1 cellular context compared by ENCODE assay signal in the genomic region with DNA sequence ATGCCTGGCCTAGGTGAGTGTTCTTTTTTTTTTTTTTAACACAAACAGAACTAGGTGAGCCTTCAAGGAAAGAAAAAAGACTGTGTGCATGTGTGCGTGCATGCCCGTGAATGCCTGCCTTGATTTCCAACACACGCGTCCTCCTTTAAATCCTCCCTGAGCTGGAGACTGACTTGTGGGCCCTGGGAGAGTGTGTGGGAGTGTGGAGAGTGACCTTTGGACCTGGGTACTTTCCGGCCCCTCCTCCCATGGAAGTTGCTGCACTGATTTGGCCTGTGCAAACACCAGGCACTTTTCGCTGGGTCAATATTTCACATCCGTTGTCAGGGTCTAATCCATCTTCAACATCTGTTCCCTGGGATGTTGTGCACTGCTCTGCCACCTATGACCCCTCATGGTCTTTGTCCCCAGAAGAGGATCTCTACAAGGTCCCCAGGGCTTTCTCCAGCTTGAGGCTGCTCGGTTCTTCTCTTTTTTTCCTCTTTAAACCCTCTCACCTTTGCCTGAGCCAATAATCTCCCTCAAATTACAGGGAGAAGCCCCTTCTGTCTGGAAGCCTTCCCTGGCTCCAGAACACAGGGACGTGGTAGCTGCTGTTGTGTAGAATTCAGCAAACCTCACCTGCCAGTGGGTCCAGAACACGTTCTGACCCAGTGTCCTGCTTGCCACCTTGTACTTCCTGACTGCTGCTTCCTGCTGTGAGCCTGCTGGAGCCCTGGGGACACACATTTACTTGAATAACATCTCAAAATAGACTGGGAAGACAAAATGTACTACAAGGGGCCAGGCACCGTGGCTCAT.
TF ChIP-seq lines count a peak whose summit lies in the region.

No MANE protein-coding gene starts in this region.

TF ChIP-seq in HepG2, 621 proteins besides CTCF, POLR2A, EP300 and RAD21 (continued from another document and continues in another):
- TF ChIP-seq, protein P1, sequence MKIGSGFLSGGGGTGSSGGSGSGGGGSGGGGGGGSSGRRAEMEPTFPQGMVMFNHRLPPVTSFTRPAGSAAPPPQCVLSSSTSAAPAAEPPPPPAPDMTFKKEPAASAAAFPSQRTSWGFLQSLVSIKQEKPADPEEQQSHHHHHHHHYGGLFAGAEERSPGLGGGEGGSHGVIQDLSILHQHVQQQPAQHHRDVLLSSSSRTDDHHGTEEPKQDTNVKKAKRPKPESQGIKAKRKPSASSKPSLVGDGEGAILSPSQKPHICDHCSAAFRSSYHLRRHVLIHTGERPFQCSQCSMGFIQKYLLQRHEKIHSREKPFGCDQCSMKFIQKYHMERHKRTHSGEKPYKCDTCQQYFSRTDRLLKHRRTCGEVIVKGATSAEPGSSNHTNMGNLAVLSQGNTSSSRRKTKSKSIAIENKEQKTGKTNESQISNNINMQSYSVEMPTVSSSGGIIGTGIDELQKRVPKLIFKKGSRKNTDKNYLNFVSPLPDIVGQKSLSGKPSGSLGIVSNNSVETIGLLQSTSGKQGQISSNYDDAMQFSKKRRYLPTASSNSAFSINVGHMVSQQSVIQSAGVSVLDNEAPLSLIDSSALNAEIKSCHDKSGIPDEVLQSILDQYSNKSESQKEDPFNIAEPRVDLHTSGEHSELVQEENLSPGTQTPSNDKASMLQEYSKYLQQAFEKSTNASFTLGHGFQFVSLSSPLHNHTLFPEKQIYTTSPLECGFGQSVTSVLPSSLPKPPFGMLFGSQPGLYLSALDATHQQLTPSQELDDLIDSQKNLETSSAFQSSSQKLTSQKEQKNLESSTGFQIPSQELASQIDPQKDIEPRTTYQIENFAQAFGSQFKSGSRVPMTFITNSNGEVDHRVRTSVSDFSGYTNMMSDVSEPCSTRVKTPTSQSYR (CRISPR knock-in tag; IDR thresholded peaks at IDR 0.05; ENCODE audit: borderline replicate concordance): peak; percentile 100
- TF ChIP-seq ZNF468 (CRISPR knock-in tag; IDR thresholded peaks at IDR 0.05) (no peak), SIX4 (CRISPR knock-in tag; IDR thresholded peaks at IDR 0.05) (peak; percentile 67), TGIF2 (CRISPR knock-in tag; IDR thresholded peaks at IDR 0.05) (no peak), MIER3 (CRISPR knock-in tag; IDR thresholded peaks at IDR 0.05; ENCODE audit: borderline replicate concordance) (peak; percentile 99), LCORL (IDR thresholded peaks at IDR 0.05) (peak; percentile 57; the same call in 1 of the 2 replicates), LCORL (CRISPR knock-in tag; IDR thresholded peaks at IDR 0.05) (peak; percentile 99), RARA (CRISPR knock-in tag; IDR thresholded peaks at IDR 0.05) (peak; percentile 95), MBD4 (IDR thresholded peaks at IDR 0.05; ENCODE audit: borderline replicate concordance, low read length) (no peak; the same call in 1 of the 2 replicates), JDP2 (CRISPR knock-in tag; IDR thresholded peaks at IDR 0.05; ENCODE audit: borderline replicate concordance) (no peak), GFI1 (CRISPR knock-in tag; IDR thresholded peaks at IDR 0.05; ENCODE audit: borderline replicate concordance) (peak; percentile 100), GATAD2A (CRISPR knock-in tag; IDR thresholded peaks at IDR 0.05) (peak; percentile 99), RBM22 (optimal IDR thresholded peaks at IDR 0.05; ENCODE audit: low read length) (peak; percentile 43), ZNF510 (CRISPR knock-in tag; IDR thresholded peaks at IDR 0.05; ENCODE audit: low read depth) (peak; percentile 95), RNF2 (conservative IDR thresholded peaks at IDR 0.05; ENCODE audit: low read depth) (peak; percentile 65), ZNF138 (CRISPR knock-in tag; IDR thresholded peaks at IDR 0.05; ENCODE audit: low read depth) (no peak), POLR2G (IDR thresholded peaks at IDR 0.05; ENCODE audit: low read depth, low read length) (peak; percentile 70), CBX5 (CRISPR knock-in tag; IDR thresholded peaks at IDR 0.05; ENCODE audit: borderline replicate concordance) (peak; percentile 97), ZNF543 (CRISPR knock-in tag; IDR thresholded peaks at IDR 0.05) (peak; percentile 99), PLRG1 (conservative IDR thresholded peaks at IDR 0.05) (no peak), GPN1 (CRISPR knock-in tag; IDR thresholded peaks at IDR 0.05; ENCODE audit: borderline replicate concordance) (no peak), ZNF282 (IDR thresholded peaks at IDR 0.05; ENCODE audit: partially characterized antibody) (no peak), ZC3H4 (CRISPR knock-in tag; IDR thresholded peaks at IDR 0.05; ENCODE audit: borderline replicate concordance) (no peak; the same call in 1 of the 2 replicates), ZBTB8A (CRISPR knock-in tag; IDR thresholded peaks at IDR 0.05; ENCODE audit: borderline replicate concordance, low read depth) (no peak), KLF12 (CRISPR knock-in tag; IDR thresholded peaks at IDR 0.05; ENCODE audit: borderline replicate concordance) (no peak), IRF2 (CRISPR knock-in tag; IDR thresholded peaks at IDR 0.05) (peak; percentile 99), GTF3A (CRISPR knock-in tag; conservative IDR thresholded peaks at IDR 0.05) (0 out of 2 replicates have a peak, but pooled peaks have one; percentile 26), ZKSCAN5 (CRISPR knock-in tag; IDR thresholded peaks at IDR 0.05) (no peak), RFXAP (CRISPR knock-in tag; IDR thresholded peaks at IDR 0.05; ENCODE audit: borderline replicate concordance) (peak; percentile 87; the same call in 1 of the 2 replicates), RAD51 (IDR thresholded peaks at IDR 0.05; ENCODE audit: borderline replicate concordance) (no peak), HNRNPLL (IDR thresholded peaks at IDR 0.05; ENCODE audit: low read depth, low read length, poor library complexity, severe bottlenecking) (no peak)
- TF ChIP-seq, protein P2, sequence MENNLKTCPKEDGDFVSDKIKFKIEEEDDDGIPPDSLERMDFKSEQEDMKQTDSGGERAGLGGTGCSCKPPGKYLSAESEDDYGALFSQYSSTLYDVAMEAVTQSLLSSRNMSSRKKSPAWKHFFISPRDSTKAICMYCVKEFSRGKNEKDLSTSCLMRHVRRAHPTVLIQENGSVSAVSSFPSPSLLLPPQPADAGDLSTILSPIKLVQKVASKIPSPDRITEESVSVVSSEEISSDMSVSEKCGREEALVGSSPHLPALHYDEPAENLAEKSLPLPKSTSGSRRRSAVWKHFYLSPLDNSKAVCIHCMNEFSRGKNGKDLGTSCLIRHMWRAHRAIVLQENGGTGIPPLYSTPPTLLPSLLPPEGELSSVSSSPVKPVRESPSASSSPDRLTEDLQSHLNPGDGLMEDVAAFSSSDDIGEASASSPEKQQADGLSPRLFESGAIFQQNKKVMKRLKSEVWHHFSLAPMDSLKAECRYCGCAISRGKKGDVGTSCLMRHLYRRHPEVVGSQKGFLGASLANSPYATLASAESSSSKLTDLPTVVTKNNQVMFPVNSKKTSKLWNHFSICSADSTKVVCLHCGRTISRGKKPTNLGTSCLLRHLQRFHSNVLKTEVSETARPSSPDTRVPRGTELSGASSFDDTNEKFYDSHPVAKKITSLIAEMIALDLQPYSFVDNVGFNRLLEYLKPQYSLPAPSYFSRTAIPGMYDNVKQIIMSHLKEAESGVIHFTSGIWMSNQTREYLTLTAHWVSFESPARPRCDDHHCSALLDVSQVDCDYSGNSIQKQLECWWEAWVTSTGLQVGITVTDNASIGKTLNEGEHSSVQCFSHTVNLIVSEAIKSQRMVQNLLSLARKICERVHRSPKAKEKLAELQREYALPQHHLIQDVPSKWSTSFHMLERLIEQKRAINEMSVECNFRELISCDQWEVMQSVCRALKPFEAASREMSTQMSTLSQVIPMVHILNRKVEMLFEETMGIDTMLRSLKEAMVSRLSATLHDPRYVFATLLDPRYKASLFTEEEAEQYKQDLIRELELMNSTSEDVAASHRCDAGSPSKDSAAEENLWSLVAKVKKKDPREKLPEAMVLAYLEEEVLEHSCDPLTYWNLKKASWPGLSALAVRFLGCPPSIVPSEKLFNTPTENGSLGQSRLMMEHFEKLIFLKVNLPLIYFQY (CRISPR knock-in tag; IDR thresholded peaks at IDR 0.05; ENCODE audit: borderline replicate concordance): peak; percentile 97
- TF ChIP-seq, protein P3, sequence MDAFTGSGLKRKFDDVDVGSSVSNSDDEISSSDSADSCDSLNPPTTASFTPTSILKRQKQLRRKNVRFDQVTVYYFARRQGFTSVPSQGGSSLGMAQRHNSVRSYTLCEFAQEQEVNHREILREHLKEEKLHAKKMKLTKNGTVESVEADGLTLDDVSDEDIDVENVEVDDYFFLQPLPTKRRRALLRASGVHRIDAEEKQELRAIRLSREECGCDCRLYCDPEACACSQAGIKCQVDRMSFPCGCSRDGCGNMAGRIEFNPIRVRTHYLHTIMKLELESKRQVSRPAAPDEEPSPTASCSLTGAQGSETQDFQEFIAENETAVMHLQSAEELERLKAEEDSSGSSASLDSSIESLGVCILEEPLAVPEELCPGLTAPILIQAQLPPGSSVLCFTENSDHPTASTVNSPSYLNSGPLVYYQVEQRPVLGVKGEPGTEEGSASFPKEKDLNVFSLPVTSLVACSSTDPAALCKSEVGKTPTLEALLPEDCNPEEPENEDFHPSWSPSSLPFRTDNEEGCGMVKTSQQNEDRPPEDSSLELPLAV (CRISPR knock-in tag; conservative IDR thresholded peaks at IDR 0.05; ENCODE audit: low read depth): no peak
- TF ChIP-seq, protein P4, sequence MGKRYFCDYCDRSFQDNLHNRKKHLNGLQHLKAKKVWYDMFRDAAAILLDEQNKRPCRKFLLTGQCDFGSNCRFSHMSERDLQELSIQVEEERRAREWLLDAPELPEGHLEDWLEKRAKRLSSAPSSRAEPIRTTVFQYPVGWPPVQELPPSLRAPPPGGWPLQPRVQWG (CRISPR knock-in tag; IDR thresholded peaks at IDR 0.05; ENCODE audit: borderline replicate concordance, low read depth): no peak
- TF ChIP-seq, protein P5, sequence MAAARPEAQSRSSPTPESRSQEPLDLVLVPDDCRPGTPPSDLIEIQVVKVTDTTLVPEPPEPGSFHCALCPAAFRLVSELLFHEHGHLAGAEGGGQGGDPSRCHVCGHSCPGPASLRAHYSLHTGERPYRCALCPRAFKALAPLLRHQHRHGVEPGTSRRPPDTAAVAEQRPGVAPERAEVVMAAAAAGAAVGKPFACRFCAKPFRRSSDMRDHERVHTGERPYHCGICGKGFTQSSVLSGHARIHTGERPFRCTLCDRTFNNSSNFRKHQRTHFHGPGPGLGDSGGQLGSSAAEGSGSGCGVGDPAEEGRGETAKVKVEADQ (CRISPR knock-in tag; IDR thresholded peaks at IDR 0.05; ENCODE audit: borderline replicate concordance): no peak; the same call in 1 of the 2 replicates
- TF ChIP-seq, protein P6, sequence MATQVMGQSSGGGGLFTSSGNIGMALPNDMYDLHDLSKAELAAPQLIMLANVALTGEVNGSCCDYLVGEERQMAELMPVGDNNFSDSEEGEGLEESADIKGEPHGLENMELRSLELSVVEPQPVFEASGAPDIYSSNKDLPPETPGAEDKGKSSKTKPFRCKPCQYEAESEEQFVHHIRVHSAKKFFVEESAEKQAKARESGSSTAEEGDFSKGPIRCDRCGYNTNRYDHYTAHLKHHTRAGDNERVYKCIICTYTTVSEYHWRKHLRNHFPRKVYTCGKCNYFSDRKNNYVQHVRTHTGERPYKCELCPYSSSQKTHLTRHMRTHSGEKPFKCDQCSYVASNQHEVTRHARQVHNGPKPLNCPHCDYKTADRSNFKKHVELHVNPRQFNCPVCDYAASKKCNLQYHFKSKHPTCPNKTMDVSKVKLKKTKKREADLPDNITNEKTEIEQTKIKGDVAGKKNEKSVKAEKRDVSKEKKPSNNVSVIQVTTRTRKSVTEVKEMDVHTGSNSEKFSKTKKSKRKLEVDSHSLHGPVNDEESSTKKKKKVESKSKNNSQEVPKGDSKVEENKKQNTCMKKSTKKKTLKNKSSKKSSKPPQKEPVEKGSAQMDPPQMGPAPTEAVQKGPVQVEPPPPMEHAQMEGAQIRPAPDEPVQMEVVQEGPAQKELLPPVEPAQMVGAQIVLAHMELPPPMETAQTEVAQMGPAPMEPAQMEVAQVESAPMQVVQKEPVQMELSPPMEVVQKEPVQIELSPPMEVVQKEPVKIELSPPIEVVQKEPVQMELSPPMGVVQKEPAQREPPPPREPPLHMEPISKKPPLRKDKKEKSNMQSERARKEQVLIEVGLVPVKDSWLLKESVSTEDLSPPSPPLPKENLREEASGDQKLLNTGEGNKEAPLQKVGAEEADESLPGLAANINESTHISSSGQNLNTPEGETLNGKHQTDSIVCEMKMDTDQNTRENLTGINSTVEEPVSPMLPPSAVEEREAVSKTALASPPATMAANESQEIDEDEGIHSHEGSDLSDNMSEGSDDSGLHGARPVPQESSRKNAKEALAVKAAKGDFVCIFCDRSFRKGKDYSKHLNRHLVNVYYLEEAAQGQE (IDR thresholded peaks at IDR 0.05; ENCODE audit: borderline replicate concordance in 1 of 2, low read depth in 1 of 2, low read length in 2 of 2): peak in 1 of 2 experiments; percentile 79; a peak in 2 of 4 replicates
- TF ChIP-seq, protein P7, sequence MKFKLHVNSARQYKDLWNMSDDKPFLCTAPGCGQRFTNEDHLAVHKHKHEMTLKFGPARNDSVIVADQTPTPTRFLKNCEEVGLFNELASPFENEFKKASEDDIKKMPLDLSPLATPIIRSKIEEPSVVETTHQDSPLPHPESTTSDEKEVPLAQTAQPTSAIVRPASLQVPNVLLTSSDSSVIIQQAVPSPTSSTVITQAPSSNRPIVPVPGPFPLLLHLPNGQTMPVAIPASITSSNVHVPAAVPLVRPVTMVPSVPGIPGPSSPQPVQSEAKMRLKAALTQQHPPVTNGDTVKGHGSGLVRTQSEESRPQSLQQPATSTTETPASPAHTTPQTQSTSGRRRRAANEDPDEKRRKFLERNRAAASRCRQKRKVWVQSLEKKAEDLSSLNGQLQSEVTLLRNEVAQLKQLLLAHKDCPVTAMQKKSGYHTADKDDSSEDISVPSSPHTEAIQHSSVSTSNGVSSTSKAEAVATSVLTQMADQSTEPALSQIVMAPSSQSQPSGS (CRISPR knock-in tag; IDR thresholded peaks at IDR 0.05): peak; percentile 92
- TF ChIP-seq, protein P8, sequence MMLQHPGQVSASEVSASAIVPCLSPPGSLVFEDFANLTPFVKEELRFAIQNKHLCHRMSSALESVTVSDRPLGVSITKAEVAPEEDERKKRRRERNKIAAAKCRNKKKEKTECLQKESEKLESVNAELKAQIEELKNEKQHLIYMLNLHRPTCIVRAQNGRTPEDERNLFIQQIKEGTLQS (CRISPR knock-in tag; IDR thresholded peaks at IDR 0.05): peak; percentile 67
